Comparison of ENCODE assay signal across 18 cellular contexts in genomic region chrX:113802837-113803236, GRCh38.
"Had no signal": no experiment of that assay in that cellular context is flagged by ENCODE, and none has a peak within 500 bp of the region (broad histone marks: within the 10 kb centered on the region; RNA-seq: fewer than 3 reads in every experiment).

No MANE protein-coding gene starts in this region.

- H3K36me3 ChIP-seq: breast epithelium, ovary, right lobe of liver, thoracic aorta had no signal

- H3K27ac ChIP-seq: breast epithelium, ovary, right lobe of liver, thoracic aorta had no signal

- H3K4me1 ChIP-seq: breast epithelium, right lobe of liver had no signal

- H3K27me3 ChIP-seq: ovary had no signal

- DNase-seq: activated CD4-positive, alpha-beta T cell treated with anti-CD3 and anti-CD28 coated beads, Interleukin-2, amount 10 ng/mL, durations not matched to agents 24 days and 14 days; activated CD8-positive, alpha-beta T cell treated with anti-CD3 and anti-CD28 coated beads for 36 hours; activated naive CD4-positive, alpha-beta T cell treated with anti-CD3 and anti-CD28 coated beads, Interleukin-2, amount 10 ng/mL, durations not matched to agents 7 days and 5 days; activated naive CD8-positive, alpha-beta T cell treated with anti-CD3 and anti-CD28 coated beads, Interleukin-2, amount 50 U/mL, for 24 hours; activated T-cell treated with anti-CD3 and anti-CD28 coated beads, Interleukin-2, amount 50 U/mL, for 24 hours; aorta; cortex of kidney; effector CD4-positive, alpha-beta T cell; islet precursor cell; left colon; naive thymus-derived CD4-positive, alpha-beta T cell; ovary; right lobe of liver; small intestine; stimulated activated CD4-positive, alpha-beta T cell treated with anti-CD3 and anti-CD28 coated beads, Interleukin-4, amount 100 ng/mL, for 4 hours; T1000 had no signal

- H3K4me3 ChIP-seq: breast epithelium, ovary, right lobe of liver, thoracic aorta had no signal

- H3K9me3 ChIP-seq: breast epithelium, ovary, right lobe of liver, thoracic aorta had no signal
